Comparison of ENCODE assay signal across 16 cellular contexts in genomic region chr1:30875197-30875596, GRCh38. TPM values are rescaled to one million over a fixed set of nuclear protein-coding genes. Genes with fewer than 3 reads are reported as not detected.
A peak's percentile ranks its signal among the peaks of the same experiment; 100 is the strongest.
DNase-seq lines count a peak whose midpoint lies in the region; ATAC-seq and TF ChIP-seq lines count a peak whose summit lies in the region.
"Had no signal": no experiment of that assay in that cellular context is flagged by ENCODE, and none has a peak within 500 bp of the region (broad histone marks: within the 10 kb centered on the region; RNA-seq: fewer than 3 reads in every experiment).

No MANE protein-coding gene starts in this region.

- H2BK120ac ChIP-seq in mesenchymal stem cell (ENCODE audit: low read depth, low read length): no peak overlapping the region

- H3K9ac ChIP-seq in mesenchymal stem cell (ENCODE audit: low read length): no peak overlapping the region
- H3K9ac ChIP-seq: BLaER1, GM23248 had no signal

- DNase-seq in right cardiac atrium: peak in 2 of 3 donors; percentile 10 to 33
- no peak for DNase-seq in right atrium auricular region (ENCODE audit: low spot score)
- DNase-seq in mesenchymal stem cell: no peak
- peak; percentile 76 for DNase-seq in osteoblast (ENCODE audit: insufficient read length, low spot score, missing footprints)
- DNase-seq in HK-2 (ENCODE audit: unreplicated experiment): no peak
- DNase-seq: 8988T; CD4-positive, alpha-beta memory T cell; DMS153; DMS79; GDM1; GM23248; HCEC 1CT had no signal

- no peak overlapping the region for H3K14ac ChIP-seq in mesenchymal stem cell (ENCODE audit: low read length in 2 of 2)

- H3K23ac ChIP-seq in mesenchymal stem cell (ENCODE audit: low read length in 2 of 2): peak overlapping the region in 1 of 2 experiments; percentile 6

- 85% methylated on average over 6 of the region's 6 CpGs for WGBS in right cardiac atrium
- 96% methylated on average over 6 of the region's 6 CpGs for WGBS in mesenchymal stem cell

- H3K18ac ChIP-seq in mesenchymal stem cell (ENCODE audit: low read depth in 1 of 2, low read length in 2 of 2): peak overlapping the region in 1 of 2 experiments; percentile 38

- no peak overlapping the region for H2BK15ac ChIP-seq in mesenchymal stem cell (ENCODE audit: low read depth, poor library complexity, severe bottlenecking)

- H3K27ac ChIP-seq in right cardiac atrium (ENCODE audit: low read length): no peak overlapping the region
- no peak overlapping the region for H3K27ac ChIP-seq in right atrium auricular region
- H3K27ac ChIP-seq in mesenchymal stem cell (ENCODE audit: low read length, poor library complexity, severe bottlenecking): no peak overlapping the region
- H3K27ac ChIP-seq in osteoblast (ENCODE audit: low read depth, low read length): no peak overlapping the region
- H3K27ac ChIP-seq: BLaER1, GM23248 had no signal

- H3K79me2 ChIP-seq in osteoblast (ENCODE audit: insufficient read depth, low read length): no peaks in the 10 kb centered on the region

- H2BK12ac ChIP-seq in mesenchymal stem cell (ENCODE audit: low read length in 2 of 2): no peak overlapping the region

- peaks cover 7% of the 10 kb centered on the region for H4K20me1 ChIP-seq in osteoblast (ENCODE audit: insufficient read depth, low read length)

- no peak overlapping the region for H3K4me3 ChIP-seq in right cardiac atrium (ENCODE audit: low read length)
- no peak overlapping the region for H3K4me3 ChIP-seq in right atrium auricular region
- no peak overlapping the region for H3K4me3 ChIP-seq in mesenchymal stem cell (ENCODE audit: insufficient read depth in 1 of 2, low read depth in 1 of 2, low read length in 2 of 2)
- no peak overlapping the region for H3K4me3 ChIP-seq in osteoblast (ENCODE audit: insufficient read depth, low read length)
- H3K4me3 ChIP-seq: BLaER1, GM23248 had no signal

- intact Hi-C loops in right cardiac atrium (cut with DNase I): no loop called here

- TF ChIP-seq CTCF in right atrium auricular region (IDR thresholded peaks at IDR 0.05) (no peak), osteoblast (IDR thresholded peaks at IDR 0.05; ENCODE audit: extremely low read depth, low read depth, low read length) (no peak)

- H2AFZ ChIP-seq in mesenchymal stem cell (ENCODE audit: low read depth, low read length) (no peak overlapping the region), osteoblast (ENCODE audit: low read length) (no peak overlapping the region)
- H2AFZ ChIP-seq: GM23248 had no signal

- H3K27me3 ChIP-seq in right cardiac atrium (ENCODE audit: control insufficient read depth, insufficient read depth) (no peaks in the 10 kb centered on the region), right atrium auricular region (no peaks in the 10 kb centered on the region), mesenchymal stem cell (ENCODE audit: control insufficient read depth in 1 of 2, insufficient read depth in 1 of 2, low read length in 2 of 2) (no peaks in the 10 kb centered on the region), osteoblast (ENCODE audit: insufficient read depth, low read length) (no peaks in the 10 kb centered on the region)

- H3K36me3 ChIP-seq in right atrium auricular region (peaks cover 32% of the 10 kb centered on the region), mesenchymal stem cell (ENCODE audit: control insufficient read depth in 1 of 2, insufficient read depth in 2 of 2, low read depth in 1 of 2, low read length in 2 of 2) (peaks cover 28 to 75% of the 10 kb centered on the region in 2 experiments), osteoblast (ENCODE audit: insufficient read depth, low read length) (peaks cover 9% of the 10 kb centered on the region)
- H3K36me3 ChIP-seq: BLaER1 had no signal

- H3K9me3 ChIP-seq in right cardiac atrium (ENCODE audit: control insufficient read depth, low read length) (peaks cover 3% of the 10 kb centered on the region), right atrium auricular region (peaks cover 0 to 13% of the 10 kb centered on the region in 2 donors), mesenchymal stem cell (ENCODE audit: control insufficient read depth, low read length) (peaks cover 23% of the 10 kb centered on the region), osteoblast (ENCODE audit: low read depth, low read length) (peaks cover 13% of the 10 kb centered on the region)
- H3K9me3 ChIP-seq: BLaER1 had no signal

- peak overlapping the region; percentile 61 for H4K8ac ChIP-seq in mesenchymal stem cell (ENCODE audit: low read length)

- H3K4ac ChIP-seq in mesenchymal stem cell (ENCODE audit: low read depth in 1 of 2, low read length in 2 of 2): no peak overlapping the region

- H4K91ac ChIP-seq in mesenchymal stem cell (ENCODE audit: low read length): no peak overlapping the region

- no peak overlapping the region for H2AK5ac ChIP-seq in mesenchymal stem cell (ENCODE audit: low read length, severe bottlenecking)

- H3K4me1 ChIP-seq in right cardiac atrium (ENCODE audit: control insufficient read depth, insufficient read depth, low read length) (peaks cover 3% of the 10 kb centered on the region), right atrium auricular region (peaks cover 0 to 25% of the 10 kb centered on the region in 2 donors), mesenchymal stem cell (ENCODE audit: control insufficient read depth, insufficient read depth, low read depth, low read length) (peaks cover 6% of the 10 kb centered on the region), osteoblast (ENCODE audit: insufficient read depth, low read length) (peaks cover 8% of the 10 kb centered on the region)

- H3K79me1 ChIP-seq in mesenchymal stem cell (replicated peaks; ENCODE audit: low read length, poor library complexity, severe bottlenecking): peaks cover 9% of the 10 kb centered on the region

- H3K4me2 ChIP-seq in mesenchymal stem cell (ENCODE audit: low read length, poor library complexity, severe bottlenecking) (no peak overlapping the region), osteoblast (ENCODE audit: insufficient read depth, low read length) (no peak overlapping the region)
- H3K4me2 ChIP-seq: BLaER1 had no signal

- no peak overlapping the region for H2BK5ac ChIP-seq in mesenchymal stem cell (ENCODE audit: low read depth, low read length, poor library complexity, severe bottlenecking)

- no peak for ATAC-seq in right cardiac atrium
- ATAC-seq in HG03175 (IDR thresholded peaks at IDR 0.05; ENCODE audit: unreplicated experiment): no peak
- no peak for ATAC-seq in GM19463 (IDR thresholded peaks at IDR 0.05; ENCODE audit: unreplicated experiment)
- ATAC-seq: HepG2 had no signal

RNA-seq across cellular contexts. Expression of gene SDC3, which starts 33.4 kb away (rescaled TPM):
- total RNA-seq in right cardiac atrium: 10 to 100 TPM; 33.2 to 39.5 (median 38.5) TPM
- polyA plus RNA-seq in right cardiac atrium: 40.9 TPM
- 10 to 100 TPM; 15.9 to 43.8 TPM for total RNA-seq in right atrium auricular region
- polyA plus RNA-seq in mesenchymal stem cell (2013, experiment 1 of 2): 102 TPM
- 102 TPM for polyA plus RNA-seq in mesenchymal stem cell (2013, experiment 2 of 2)
- 38.0 and 39.8 TPM in 2 replicates for total RNA-seq in osteoblast
- polyA plus RNA-seq: CD4-positive, alpha-beta memory T cell had no signal

Comparison
In these comparisons a context has a peak if more than half of its experiments do, and no peak if none do; other contexts are left out.
1. DNase-seq: peak in right cardiac atrium (2 of 3) and osteoblast (single experiment); none in right atrium auricular region (single experiment), mesenchymal stem cell (single experiment) and HK-2 (single experiment).